7 cellular contexts compared by ENCODE assay signal in the genomic region with DNA sequence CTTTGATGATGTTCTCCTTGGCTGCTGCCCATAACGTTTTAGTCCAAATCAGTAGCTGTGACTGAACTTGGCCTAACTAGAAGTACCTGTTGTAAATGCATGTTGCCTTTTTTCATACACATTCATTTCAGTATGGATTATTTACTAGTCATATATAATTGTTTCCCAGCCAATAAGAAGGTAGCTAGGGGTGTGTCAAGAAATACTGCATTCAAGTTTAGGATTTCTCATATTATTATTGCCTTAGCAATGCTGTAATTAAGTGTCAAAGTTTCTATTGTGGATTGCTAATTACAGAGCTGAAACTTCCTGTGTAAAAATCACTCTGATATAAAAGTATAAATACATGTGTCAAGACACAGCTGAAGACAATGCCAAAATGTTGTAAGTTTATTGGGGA. TPM values are rescaled to one million over a fixed set of nuclear protein-coding genes. Genes with fewer than 3 reads are reported as not detected.
"Had no signal": no experiment of that assay in that cellular context is flagged by ENCODE, and none has a peak within 500 bp of the region (broad histone marks: within the 10 kb centered on the region; RNA-seq: fewer than 3 reads in every experiment).

Gene CLDN17, minus strand, starts transcription at position 101 of the 400 bp plus-strand sequence. CDS start 188 bp downstream, outside the sequence.

- DNase-seq: GM23248, H9, HCEC 1CT, IMR-90 had no signal

- H3K27ac Mint-ChIP-seq: H9 had no signal

- H3K9me3 Mint-ChIP-seq: H9 had no signal

- H2AFZ ChIP-seq: GM23248 had no signal

- H3K9ac ChIP-seq: GM23248 had no signal

- H3K4me3 ChIP-seq: GM23248, K562 had no signal

- ATAC-seq: K562 had no signal

- H3K27ac ChIP-seq: GM23248 had no signal

- H3K4me3 Mint-ChIP-seq: H9 had no signal

RNA-seq across cellular contexts. Expression of gene CLDN17, which starts in this region (rescaled TPM):
- total RNA-seq: GM23248, H1, H9, HT-29, IMR-90, K562 had no signal
- polyA plus RNA-seq: GM23248, H1, IMR-90, K562 had no signal
